8 cellular contexts compared by ENCODE assay signal in the genomic region with DNA sequence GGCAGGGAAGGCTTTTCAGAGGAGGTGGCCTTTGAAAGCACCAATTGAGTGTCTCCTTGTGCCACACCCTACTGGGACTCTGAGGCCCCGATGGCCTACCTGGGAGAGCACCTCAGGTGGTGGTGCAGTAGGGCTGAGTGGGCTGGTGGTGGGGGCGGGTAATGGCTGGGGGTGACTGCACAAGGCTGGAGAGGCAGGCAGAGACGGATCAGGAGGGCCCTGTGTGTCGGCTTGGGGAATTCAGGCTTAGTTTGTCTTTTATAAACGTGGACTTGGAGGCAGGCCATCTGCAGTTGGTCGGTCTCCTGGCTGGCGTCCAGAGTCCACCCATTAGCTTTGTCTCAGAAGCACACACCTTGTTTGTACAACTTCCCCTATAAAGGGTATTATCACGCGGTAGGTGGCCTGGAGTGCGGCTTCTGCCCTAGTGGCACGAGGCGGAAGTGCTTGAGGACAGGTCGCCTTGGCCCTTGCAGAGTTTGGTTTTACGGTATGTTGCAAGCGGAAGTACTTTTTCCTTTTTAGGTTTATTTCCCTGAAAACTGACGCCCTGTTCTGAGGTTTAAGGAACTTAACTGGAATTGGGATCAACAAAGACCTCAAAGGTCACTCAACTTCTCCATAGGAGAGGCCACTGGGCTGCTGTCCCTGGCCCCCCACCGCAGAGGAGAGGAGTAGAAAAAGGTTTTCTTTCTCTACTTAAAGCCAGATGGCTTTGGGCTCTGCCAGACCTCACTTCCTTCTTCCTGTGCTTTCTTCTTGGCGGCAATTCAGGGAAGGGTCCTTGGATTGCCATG. TPM values are rescaled to one million over a fixed set of nuclear protein-coding genes. Genes with fewer than 3 reads are reported as not detected.
DNase-seq lines count a peak whose midpoint lies in the region; ATAC-seq, FAIRE-seq and TF ChIP-seq lines count a peak whose summit lies in the region.

No MANE protein-coding gene starts in this region.

- TF ChIP-seq RAD21 in K562 (CRISPR knock-in tag; conservative IDR thresholded peaks at IDR 0.05 in 1 of 2, IDR thresholded peaks at IDR 0.05 in 1 of 2) = no peak; a peak in 1 of 4 replicates

- H4K20me1 ChIP-seq in BLaER1 treated with 17β-estradiol and CSF1 and Interleukin-3, amounts not matched to agents 10 nM and 100 nM = peaks cover 71 to 98% (median 89%) of the 10 kb centered on the region in 11 experiments
- H4K20me1 ChIP-seq in PC-9 (ENCODE audit: insufficient read depth) = no peaks in the 10 kb centered on the region
- peaks cover 4% of the 10 kb centered on the region for H4K20me1 ChIP-seq in K562 (replicated peaks; ENCODE audit: control insufficient read depth, insufficient read depth, low read length)

- no peaks in the 10 kb centered on the region for H3K9me2 ChIP-seq in PC-9 (ENCODE audit: insufficient read depth)

- H3K27me3 ChIP-seq in BLaER1 treated with 17β-estradiol and CSF1 and Interleukin-3, amounts not matched to agents 10 nM and 100 nM = no peaks in the 10 kb centered on the region
- H3K27me3 ChIP-seq in HUES48 (ENCODE audit: control insufficient read depth, insufficient read depth, low read length) = no peaks in the 10 kb centered on the region
- H3K27me3 ChIP-seq in PC-9 (ENCODE audit: insufficient read depth, low read depth) = no peaks in the 10 kb centered on the region
- no peaks in the 10 kb centered on the region; a peak in 1 of 5 replicates for H3K27me3 ChIP-seq in K562 (ENCODE audit: control insufficient read depth in 2 of 2, insufficient read depth in 2 of 2, low read length in 2 of 2)

- H3K4me1 ChIP-seq in BLaER1 treated with 17β-estradiol and CSF1 and Interleukin-3, amounts not matched to agents 10 nM and 100 nM = peaks cover 88 to 100% (median 94%) of the 10 kb centered on the region in 10 experiments
- peaks cover 13% of the 10 kb centered on the region for H3K4me1 ChIP-seq in HUES48 (ENCODE audit: control insufficient read depth, insufficient read depth, low read length)
- peaks cover 39% of the 10 kb centered on the region for H3K4me1 ChIP-seq in PC-9 (replicated peaks; ENCODE audit: insufficient read depth)
- peaks cover 58 to 60% of the 10 kb centered on the region in 2 experiments for H3K4me1 ChIP-seq in K562 (replicated peaks in 1 of 2; ENCODE audit: control insufficient read depth in 2 of 2, insufficient read depth in 2 of 2, low read length in 2 of 2)

- TF ChIP-seq POLR2A in K562 (conservative IDR thresholded peaks at IDR 0.05) = no peak

- H3K36me3 ChIP-seq in BLaER1 treated with 17β-estradiol and CSF1 and Interleukin-3, amounts not matched to agents 10 nM and 100 nM = peaks cover 10 to 64% (median 30%) of the 10 kb centered on the region in 11 experiments
- H3K36me3 ChIP-seq in HUES48 (ENCODE audit: control insufficient read depth, insufficient read depth, low read length) (no peaks in the 10 kb centered on the region), PC-9 (ENCODE audit: low read depth) (no peaks in the 10 kb centered on the region), K562 (ENCODE audit: control insufficient read depth, insufficient read depth, low read length) (peaks cover 40% of the 10 kb centered on the region; the same call in 2 of the 3 replicates)

- TF ChIP-seq CTCF in PC-9 (conservative IDR thresholded peaks at IDR 0.05) = peak; percentile 63
- TF ChIP-seq CTCF in K562 (IDR thresholded peaks at IDR 0.05 in 2 of 3, conservative IDR thresholded peaks at IDR 0.05 in 1 of 3; ENCODE audit: insufficient read depth in 2 of 3, low read depth in 1 of 3, low read length in 3 of 3) = peak; percentile 64 to 82 (median 69)

- ATAC-seq in GM19351 (IDR thresholded peaks at IDR 0.05; ENCODE audit: unreplicated experiment) (peak; percentile 88), K562 (peak; percentile 81)

- H3K9me3 ChIP-seq in BLaER1 treated with 17β-estradiol and CSF1 and Interleukin-3, amounts not matched to agents 10 nM and 100 nM (replicated peaks in 1 of 11) = no peaks in the 10 kb centered on the region
- H3K9me3 ChIP-seq in HUES48 (ENCODE audit: control insufficient read depth, insufficient read depth, low read length) (no peaks in the 10 kb centered on the region), PC-9 (ENCODE audit: insufficient read depth, low read depth) (no peaks in the 10 kb centered on the region), K562 (replicated peaks; ENCODE audit: control insufficient read depth, insufficient read depth, low read depth, low read length) (no peaks in the 10 kb centered on the region)

- intact Hi-C loops in PC-9 (cut with micrococcal nuclease; ENCODE audit: unreplicated experiment) (loop anchor here (1.0 kb wide), 1 partner anchor 82 kb away; no protein-coding TSS in a partner anchor), K562 (cut with micrococcal nuclease) (loop anchor here (2.0 kb wide), 2 partner anchors 25 to 69 kb away; no protein-coding TSS in a partner anchor)

- no peak for FAIRE-seq in K562 (lab: Jason Lieb, UNC)

- WGBS in K562 (ENCODE audit: insufficient coverage, low coverage, missing lambda C conversion rate) = 5% methylated on average over 17 of the region's 18 CpGs

- peak overlapping the region in 5 of 10 experiments; percentile 10 to 94 (median 31); a peak in 9 of 20 replicates for H3K4me3 ChIP-seq in BLaER1 treated with 17β-estradiol and CSF1 and Interleukin-3, amounts not matched to agents 10 nM and 100 nM
- H3K4me3 ChIP-seq in HUES48 (ENCODE audit: low read depth, low read length) (no peak overlapping the region), PC-9 (peak overlapping the region; percentile 11; the same call in 1 of the 2 replicates), K562 (peak overlapping the region; percentile 15; the same call in 1 of the 2 replicates)

- TF ChIP-seq EP300 in K562 (IDR thresholded peaks at IDR 0.05; ENCODE audit: low read length) = 0 out of 2 replicates have a peak, but pooled peaks have one; percentile 58

- CTCF ChIA-PET in PC-9 (lab: Charles Lee) (interaction anchor here (0.6 to 0.9 kb wide), 4 partner anchors 36 to 151 kb away, joined by 3 to 6 read pairs (median 5); a partner anchor contains a TSS), K562 (lab: Yijun Ruan, JAX; ENCODE audit: low intra/inter-chr PET ratio) (interaction anchor here (1.1 kb wide), 1 partner anchor 154 kb away, joined by 3 read pairs; no protein-coding TSS in a partner anchor)

- BruUV-seq in PC-9 (replicated peaks; lab: Mats Ljungman, UMichigan) = no TSS peak
- BruUV-seq in K562 (replicated peaks; lab: Mats Ljungman, UMichigan) = no TSS peak

- peak overlapping the region; percentile 67 to 100 (median 99) for H3K27ac ChIP-seq in BLaER1 treated with 17β-estradiol and CSF1 and Interleukin-3, amounts not matched to agents 10 nM and 100 nM
- H3K27ac ChIP-seq in HUES48 (ENCODE audit: low read depth, low read length) = peak overlapping the region; percentile 38
- peak overlapping the region; percentile 86 for H3K27ac ChIP-seq in PC-9
- peak overlapping the region; percentile 97 for H3K27ac ChIP-seq in K562 (ENCODE audit: extremely low read depth, low read depth, low read length)

- peak overlapping the region; percentile 40 to 99 (median 96); a peak in 20 of 22 replicates for H3K9ac ChIP-seq in BLaER1 treated with 17β-estradiol and CSF1 and Interleukin-3, amounts not matched to agents 10 nM and 100 nM
- H3K9ac ChIP-seq in HUES48 (ENCODE audit: low read depth, low read length) = no peak overlapping the region
- H3K9ac ChIP-seq in K562 (ENCODE audit: insufficient read depth in 1 of 2, low read depth in 2 of 2, low read length in 2 of 2) = peak overlapping the region; percentile 74 to 77

- H3K4me2 ChIP-seq in BLaER1 treated with 17β-estradiol and CSF1 and Interleukin-3, amounts not matched to agents 10 nM and 100 nM = peak overlapping the region; percentile 87 to 99 (median 95)
- H3K4me2 ChIP-seq in PC-9 (peak overlapping the region; percentile 70), K562 (ENCODE audit: insufficient read depth, low read length) (peak overlapping the region; percentile 74)

- H3F3A ChIP-seq in PC-9 (ENCODE audit: insufficient read depth, low read depth) = peaks cover 39% of the 10 kb centered on the region; the same call in 1 of the 2 replicates

- in situ Hi-C loops in K562 (cut with MboI) = no loop called here

- H3K9me1 ChIP-seq in K562 (ENCODE audit: control insufficient read depth, insufficient read depth, low read length) = no peaks in the 10 kb centered on the region

- H3K79me2 ChIP-seq in PC-9 (ENCODE audit: low read depth) (peaks cover 18% of the 10 kb centered on the region), K562 (ENCODE audit: control insufficient read depth, insufficient read depth, low read length) (peaks cover 91% of the 10 kb centered on the region)

- DNase-seq in PC-9 (peak; percentile 85 to 92), K562 (ENCODE audit: extremely low read depth in 1 of 4, low spot score in 3 of 4) (peak; percentile 63 to 92 (median 70)), kidney glomerular epithelial cell (lab: John Stamatoyannopoulos, UW) (peak; percentile 12), putamen (ENCODE audit: low spot score) (no peak)
- peak in 5 of 6 experiments; percentile 13 to 47 (median 17) for DNase-seq in stimulated activated naive CD4-positive, alpha-beta T cell (lab: John Stamatoyannopoulos, UW)

- POLR2A ChIA-PET in PC-9 (lab: Charles Lee; ENCODE audit: unreplicated experiment) = interaction anchor here (0.7 kb wide), 1 partner anchor 67 kb away, joined by 3 read pairs; no protein-coding TSS in a partner anchor
- POLR2A ChIA-PET in K562 (lab: Yijun Ruan, JAX) = interaction anchor here (0.5 to 2.8 kb wide), 9 partner anchors 9 to 1233 kb away, joined by 3 to 28 read pairs (median 3); no protein-coding TSS in a partner anchor

- H2AFZ ChIP-seq in PC-9 = no peak overlapping the region
- H2AFZ ChIP-seq in K562 (ENCODE audit: low read depth, low read length) = peak overlapping the region; percentile 63

RNA-seq across cellular contexts. Expression of a gene that starts 8.0 kb away (rescaled TPM):
- total RNA-seq in PC-9 (2021) = 41.6 and 46.2 TPM in 2 replicates
- 61.0 and 70.3 TPM in 2 replicates for total RNA-seq in K562 (2011; cell fraction: chromatin; rRNA removed; ENCODE audit: low replicate concordance)
- 50.4 and 54.0 TPM in 2 replicates for total RNA-seq in K562 (2011; cell fraction: nucleolus; rRNA removed)
- total RNA-seq in K562 (2011; cell fraction: nucleoplasm; rRNA removed) = 45.9 and 49.3 TPM in 2 replicates
- 50.2 and 54.4 TPM in 2 replicates for total RNA-seq in K562 (2014; rRNA removed)
- 44.8 and 45.5 TPM in 2 replicates for total RNA-seq in K562 (2014; rRNA removed; fragmentation: Illumina TruSeq; extraction: Trizol)
- total RNA-seq in K562 (2015; rRNA removed; fragmentation: Illumina TruSeq; extraction: Trizol) = 55.8 and 57.7 TPM in 2 replicates
- total RNA-seq in K562 (2021) = 55.4 and 59.6 TPM in 2 replicates
- 31.4 and 41.2 TPM in 2 replicates for polyA plus RNA-seq in K562 (2011; rRNA removed)
- polyA plus RNA-seq in K562 (2011; cell fraction: cytosol; rRNA removed) = 37.0 and 43.7 TPM in 2 replicates
- polyA plus RNA-seq in K562 (2011; cell fraction: nucleus; rRNA removed) = 37.0 and 46.2 TPM in 2 replicates
- 45.4 TPM in 2 replicates for polyA plus RNA-seq in K562 (2012)
- 46.2 and 47.7 TPM in 2 replicates for polyA plus RNA-seq in K562 (2014; fragmentation: Illumina TruSeq; extraction: Trizol)
- polyA plus RNA-seq in K562 (2014; fragmentation: Nextera tagmentation; extraction: Ambion mirVana) = 1 to 10 TPM; 2.1 to 2.7 TPM
- polyA plus RNA-seq in K562 (2014; rRNA removed) = 43.3 and 50.8 TPM in 2 replicates
- polyA minus RNA-seq in K562 (2011; rRNA and poly(A)+ RNA removed) = 51.1 and 64.3 TPM in 2 replicates
- polyA minus RNA-seq in K562 (2011; cell fraction: cytosol; rRNA and poly(A)+ RNA removed) = 29.6 and 35.1 TPM in 2 replicates
- 26.1 and 34.0 TPM in 2 replicates for polyA minus RNA-seq in K562 (2011; cell fraction: nucleus; rRNA and poly(A)+ RNA removed)

Comparison
In these comparisons a context has a peak if more than half of its experiments do, and no peak if none do; other contexts are left out.
1. H3K27ac ChIP-seq: peak in every context shown above with its lines; median percentile 99 in BLaER1 treated with 17β-estradiol and CSF1 and Interleukin-3, amounts not matched to agents 10 nM and 100 nM; 97 in K562; 86 in PC-9; 38 in HUES48.